In the genomic region with DNA sequence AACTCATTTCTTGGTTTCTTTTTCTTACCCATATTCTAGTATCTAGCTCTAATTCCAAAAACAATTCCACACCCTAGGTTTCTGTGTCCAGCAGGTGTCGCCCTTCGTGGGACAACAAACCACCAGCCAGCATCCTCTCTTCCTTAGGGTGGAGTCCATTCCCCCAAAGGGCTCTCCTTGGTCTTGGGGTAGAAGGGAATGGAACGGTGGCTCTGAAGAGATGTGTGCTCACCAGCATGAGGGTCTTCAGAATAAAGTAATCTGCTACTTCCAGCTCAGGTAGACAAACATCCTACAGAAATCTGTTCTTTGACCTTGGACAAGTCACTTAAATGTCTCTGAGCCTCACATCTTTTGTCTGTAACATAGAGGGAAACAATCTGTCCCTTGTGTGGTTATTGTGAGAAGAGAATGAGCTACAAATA, we compare ENCODE assay signal across 8 cellular contexts. TPM values are rescaled to one million over a fixed set of nuclear protein-coding genes. Genes with fewer than 3 reads are reported as not detected.
DNase-seq lines count a peak whose midpoint lies in the region; ATAC-seq and TF ChIP-seq lines count a peak whose summit lies in the region.

No MANE protein-coding gene starts in this region.

- H3K27ac ChIP-seq in OCI-LY3 (ENCODE audit: low read length) = no peak overlapping the region
- H3K27ac ChIP-seq in esophagus squamous epithelium = no peak overlapping the region

- H3K4me3 Mint-ChIP-seq in CD14-positive monocyte = no peak overlapping the region
- H3K4me3 Mint-ChIP-seq in HFFc6 = no peak overlapping the region
- no peak overlapping the region for H3K4me3 Mint-ChIP-seq in natural killer cell treated with Interleukin-12 subunit alpha and Interleukin-12 subunit beta and Interleukin-15 and Interleukin-18, amount 100 ng/mL, for 72 hours

- no peaks in the 10 kb centered on the region for H3K9me3 Mint-ChIP-seq in CD14-positive monocyte
- H3K9me3 Mint-ChIP-seq in HFFc6 = no peaks in the 10 kb centered on the region
- no peaks in the 10 kb centered on the region for H3K9me3 Mint-ChIP-seq in natural killer cell treated with Interleukin-12 subunit alpha and Interleukin-12 subunit beta and Interleukin-15 and Interleukin-18, amount 100 ng/mL, for 72 hours

- H3K4me2 ChIP-seq in OCI-LY3 (ENCODE audit: low read length) = no peak overlapping the region

- TF ChIP-seq POLR2A in esophagus squamous epithelium (IDR thresholded peaks at IDR 0.05) = no peak

- H3K9ac ChIP-seq in OCI-LY3 (ENCODE audit: low read length) = no peak overlapping the region

- no peak overlapping the region for H2AFZ ChIP-seq in OCI-LY3 (ENCODE audit: low read depth, low read length)

- H4K20me1 ChIP-seq in OCI-LY3 (ENCODE audit: insufficient read depth, low read length) = no peaks in the 10 kb centered on the region

- intact Hi-C loops in CD14-positive monocyte (cut with micrococcal nuclease) (loop anchor here (5.0 to 10.0 kb wide), 4 partner anchors 39 to 311 kb away; no protein-coding TSS in a partner anchor), esophagus squamous epithelium (cut with DNase I) (loop anchor here (10.0 kb wide), 1 partner anchor 49 kb away; no protein-coding TSS in a partner anchor)

- H3K27ac Mint-ChIP-seq in CD14-positive monocyte (peak overlapping the region in 5 of 7 donors; percentile 22 to 79 (median 37)), HFFc6 (no peak overlapping the region)
- no peak overlapping the region for H3K27ac Mint-ChIP-seq in natural killer cell treated with Interleukin-12 subunit alpha and Interleukin-12 subunit beta and Interleukin-15 and Interleukin-18, amount 100 ng/mL, for 72 hours

- H3K4me1 ChIP-seq in OCI-LY3 (ENCODE audit: low read length) (peaks cover 6% of the 10 kb centered on the region; the same call in 1 of the 2 replicates), esophagus squamous epithelium (peaks cover 0 to 9% (median 9%) of the 10 kb centered on the region in 3 donors)

- H3K27me3 Mint-ChIP-seq in CD14-positive monocyte (ENCODE audit: low read depth in 3 of 3) (peaks cover 0 to 1% (median 1%) of the 10 kb centered on the region in 3 donors), HFFc6 (ENCODE audit: insufficient read depth) (peaks cover 41% of the 10 kb centered on the region)
- no peaks in the 10 kb centered on the region for H3K27me3 Mint-ChIP-seq in natural killer cell treated with Interleukin-12 subunit alpha and Interleukin-12 subunit beta and Interleukin-15 and Interleukin-18, amount 100 ng/mL, for 72 hours

- H3K36me3 ChIP-seq in OCI-LY3 (replicated peaks; ENCODE audit: low read depth, low read length) = peaks cover 42% of the 10 kb centered on the region
- no peaks in the 10 kb centered on the region for H3K36me3 ChIP-seq in esophagus squamous epithelium

- H3K4me3 ChIP-seq in OCI-LY3 (ENCODE audit: low read length) (no peak overlapping the region), esophagus squamous epithelium (no peak overlapping the region)

- peak; percentile 88 for TF ChIP-seq CTCF in CD14-positive monocyte (IDR thresholded peaks at IDR 0.05)
- TF ChIP-seq CTCF in HFFc6 (IDR thresholded peaks at IDR 0.05) = peak; percentile 95
- TF ChIP-seq CTCF in OCI-LY3 (IDR thresholded peaks at IDR 0.05; ENCODE audit: low read depth, low read length) = peak; percentile 78
- TF ChIP-seq CTCF in esophagus squamous epithelium (IDR thresholded peaks at IDR 0.05) = peak; percentile 78 to 87 (median 82)

- no peaks in the 10 kb centered on the region for H3K9me3 ChIP-seq in OCI-LY3 (ENCODE audit: insufficient read depth, low read length)
- H3K9me3 ChIP-seq in esophagus squamous epithelium = no peaks in the 10 kb centered on the region

- H3K79me2 ChIP-seq in OCI-LY3 (ENCODE audit: low read length) = no peaks in the 10 kb centered on the region

- ATAC-seq in natural killer cell treated with Interleukin-12 subunit alpha and Interleukin-12 subunit beta and Interleukin-15 and Interleukin-18, amount 100 ng/mL, for 72 hours = peak; percentile 49 to 79

- WGBS in esophagus squamous epithelium, 2 donors = 4 to 6% methylated on average over 3 of the region's 3 CpGs

- H3K36me3 Mint-ChIP-seq in CD14-positive monocyte (peaks cover 53 to 55% of the 10 kb centered on the region in 2 donors), HFFc6 (ENCODE audit: low read depth) (no peaks in the 10 kb centered on the region)
- no peaks in the 10 kb centered on the region for H3K36me3 Mint-ChIP-seq in natural killer cell treated with Interleukin-12 subunit alpha and Interleukin-12 subunit beta and Interleukin-15 and Interleukin-18, amount 100 ng/mL, for 72 hours

- DNase-seq in CD14-positive monocyte (ENCODE audit: low spot score) = peak; percentile 63
- DNase-seq in HFFc6 = peak; percentile 56
- DNase-seq in activated T-cell treated with anti-CD3 and anti-CD28 coated beads for 4 hours = peak; percentile 74
- no peak for DNase-seq in esophagus squamous epithelium (lab: John Stamatoyannopoulos, UW)
- peak; percentile 79 for DNase-seq in natural killer cell treated with Interleukin-12 subunit alpha and Interleukin-12 subunit beta and Interleukin-15 and Interleukin-18, amount 100 ng/mL, for 72 hours (ENCODE audit: low spot score)
- DNase-seq in stimulated activated naive CD4-positive, alpha-beta T cell treated with Interleukin-2 at 50 U/mL for 16 hours (lab: John Stamatoyannopoulos, UW) = peak; percentile 68
- no peak for DNase-seq in OCI-M2 (lab: John Stamatoyannopoulos, UW; ENCODE audit: unreplicated experiment)

- H3K27me3 ChIP-seq in OCI-LY3 (ENCODE audit: low read depth, low read length) (no peaks in the 10 kb centered on the region), esophagus squamous epithelium (peaks cover 0 to 8% (median 0%) of the 10 kb centered on the region in 4 donors)

- H3K4me1 Mint-ChIP-seq in CD14-positive monocyte = peaks cover 75% of the 10 kb centered on the region
- H3K4me1 Mint-ChIP-seq in HFFc6 (ENCODE audit: low read depth) = peaks cover 7% of the 10 kb centered on the region; the same call in 1 of the 2 replicates
- peaks cover 8 to 13% of the 10 kb centered on the region in 2 donors for H3K4me1 Mint-ChIP-seq in natural killer cell treated with Interleukin-12 subunit alpha and Interleukin-12 subunit beta and Interleukin-15 and Interleukin-18, amount 100 ng/mL, for 72 hours (ENCODE audit: low read depth in 2 of 2)

RNA-seq across cellular contexts. Expression of a gene that starts 7.2 kb away (rescaled TPM):
- polyA plus RNA-seq in CD14-positive monocyte = 100 to 1,000 TPM; 726 to 924 TPM
- not detected for total RNA-seq in HFFc6 (2021; fragmentation: NEBNext Ultra II Directional; extraction: Animal tissue kit (Norgen Biotek cat#: 25700))
- total RNA-seq in esophagus squamous epithelium = 10 to 100 TPM in 2 of 4 donors, 1 to 10 TPM in 2; 3.4 to 24.8 (median 9.2) TPM
- total RNA-seq in natural killer cell treated with Interleukin-12 subunit alpha and Interleukin-12 subunit beta and Interleukin-15 and Interleukin-18, amount 100 ng/mL, for 72 hours = 10 to 100 TPM in 1 of 2 donors, 1 to 10 TPM in 1; 2.7 to 17.8 TPM

RNA-seq across cellular contexts. Expression of a gene that starts 19.2 kb away (rescaled TPM):
- 100 to 1,000 TPM; 434 to 526 TPM for polyA plus RNA-seq in CD14-positive monocyte
- total RNA-seq in HFFc6 (2021; fragmentation: NEBNext Ultra II Directional; extraction: Animal tissue kit (Norgen Biotek cat#: 25700)) = 1 to 10 TPM; 2.0 to 3.1 (median 2.2) TPM
- total RNA-seq in esophagus squamous epithelium = 10 to 100 TPM in 2 of 4 donors, 1 to 10 TPM in 2; 4.7 to 36.4 (median 12.6) TPM
- total RNA-seq in natural killer cell treated with Interleukin-12 subunit alpha and Interleukin-12 subunit beta and Interleukin-15 and Interleukin-18, amount 100 ng/mL, for 72 hours = 10 to 100 TPM; 16.9 to 73.0 TPM

RNA-seq across cellular contexts. Expression of a gene that starts 34.7 kb away (rescaled TPM):
- 10 to 100 TPM in 1 of 2 donors, 1 to 10 TPM in 1; 9.6 to 21.7 TPM for polyA plus RNA-seq in CD14-positive monocyte
- total RNA-seq in HFFc6 (2021; fragmentation: NEBNext Ultra II Directional; extraction: Animal tissue kit (Norgen Biotek cat#: 25700)) = 100 to 1,000 TPM; 147 to 163 (median 157) TPM
- 100 to 1,000 TPM; 110 to 152 (median 132) TPM for total RNA-seq in esophagus squamous epithelium
- 100 to 1,000 TPM; 347 to 352 TPM for total RNA-seq in natural killer cell treated with Interleukin-12 subunit alpha and Interleukin-12 subunit beta and Interleukin-15 and Interleukin-18, amount 100 ng/mL, for 72 hours

Comparison
In these comparisons a context has a peak if more than half of its experiments do, and no peak if none do; other contexts are left out.
1. DNase-seq: peak in CD14-positive monocyte (single experiment), HFFc6 (single experiment), activated T-cell treated with anti-CD3 and anti-CD28 coated beads for 4 hours (single experiment), natural killer cell treated with Interleukin-12 subunit alpha and Interleukin-12 subunit beta and Interleukin-15 and Interleukin-18, amount 100 ng/mL, for 72 hours (single experiment) and stimulated activated naive CD4-positive, alpha-beta T cell treated with Interleukin-2 at 50 U/mL for 16 hours (single experiment); none in esophagus squamous epithelium (single experiment) and OCI-M2 (single experiment).
2. H3K27ac Mint-ChIP-seq: peak in CD14-positive monocyte (5 of 7); none in HFFc6 (single experiment) and natural killer cell treated with Interleukin-12 subunit alpha and Interleukin-12 subunit beta and Interleukin-15 and Interleukin-18, amount 100 ng/mL, for 72 hours (0 of 2).
3. Peak in every context shown above with its lines, with median percentiles within 50 percentile points of each other: CTCF ChIP-seq.